Comparison of ENCODE assay signal across 9 cellular contexts in the genomic region with DNA sequence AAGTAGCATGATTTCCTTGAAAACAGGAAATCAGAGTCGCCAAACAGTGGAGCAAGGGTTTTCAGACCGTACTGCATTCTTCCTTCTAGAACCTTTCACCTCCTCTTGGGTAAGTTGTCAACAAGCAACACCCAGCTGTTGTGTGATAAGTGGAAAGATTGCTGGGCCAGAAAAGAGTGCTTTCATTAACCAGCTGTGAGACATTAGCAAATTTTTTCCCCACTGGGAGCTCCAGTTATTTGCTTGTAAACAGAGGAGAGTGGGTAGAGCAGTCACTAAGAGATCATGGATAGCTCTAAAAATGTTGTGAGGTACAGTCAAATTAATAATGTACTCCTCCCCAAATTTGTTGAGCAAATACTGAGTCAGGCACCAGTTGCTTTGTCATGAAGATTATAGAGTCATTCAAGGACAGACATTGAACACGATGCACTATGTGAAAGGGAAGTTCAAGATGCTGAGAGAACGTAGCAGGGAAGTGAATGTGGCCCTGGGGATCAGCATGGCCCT. TPM values are rescaled to one million over a fixed set of nuclear protein-coding genes. Genes with fewer than 3 reads are reported as not detected.
DNase-seq lines count a peak whose midpoint lies in the region; ATAC-seq, FAIRE-seq and TF ChIP-seq lines count a peak whose summit lies in the region.
"Had no signal": no experiment of that assay in that cellular context is flagged by ENCODE, and none has a peak within 500 bp of the region (broad histone marks: within the 10 kb centered on the region; RNA-seq: fewer than 3 reads in every experiment).

No MANE protein-coding gene starts in this region.

- H3K27me3 ChIP-seq in adipocyte (replicated peaks; ENCODE audit: control insufficient read depth, insufficient read depth, low read length): no peaks in the 10 kb centered on the region
- no peaks in the 10 kb centered on the region for H3K27me3 ChIP-seq in CD8-positive, alpha-beta T cell (ENCODE audit: insufficient read depth, low read length)

- peak; percentile 38 for FAIRE-seq in GM18507 (lab: Jason Lieb, UNC)

- H3K4me1 Mint-ChIP-seq in naive B cell (peaks cover 45 to 59% (median 52%) of the 10 kb centered on the region in 3 donors), osteocyte (ENCODE audit: unreplicated experiment) (no peaks in the 10 kb centered on the region)
- H3K4me1 Mint-ChIP-seq in CD8-positive, alpha-beta T cell (ENCODE audit: low read depth): no peaks in the 10 kb centered on the region
- no peaks in the 10 kb centered on the region for H3K4me1 Mint-ChIP-seq in activated CD4-positive, alpha-beta T cell treated with anti-CD3 and anti-CD28 coated beads, Interleukin-2, amount 10 ng/mL, durations not matched to agents 24 days and 14 days

- H3K27ac Mint-ChIP-seq in naive B cell (peak overlapping the region; percentile 83 to 97 (median 94)), osteocyte (ENCODE audit: unreplicated experiment) (no peak overlapping the region)
- no peak overlapping the region for H3K27ac Mint-ChIP-seq in CD8-positive, alpha-beta T cell
- no peak overlapping the region for H3K27ac Mint-ChIP-seq in activated CD4-positive, alpha-beta T cell treated with anti-CD3 and anti-CD28 coated beads, Interleukin-2, amount 10 ng/mL, durations not matched to agents 24 days and 14 days

- peak overlapping the region; percentile 68 for H3K9ac ChIP-seq in adipocyte (ENCODE audit: low read length)

- CTCF ChIA-PET in CD8-positive, alpha-beta T cell (lab: Charles Lee): no interaction called here

- H3K4me1 ChIP-seq in adipocyte (ENCODE audit: control insufficient read depth, insufficient read depth, low read length): peaks cover 54% of the 10 kb centered on the region
- H3K4me1 ChIP-seq in CD8-positive, alpha-beta T cell (ENCODE audit: insufficient read depth, low read length): no peaks in the 10 kb centered on the region

- no peak overlapping the region for H3K27ac ChIP-seq in CD8-positive, alpha-beta T cell (ENCODE audit: low read depth, low read length)

- no peaks in the 10 kb centered on the region for H3K36me3 ChIP-seq in adipocyte (ENCODE audit: control insufficient read depth, insufficient read depth, low read length, severe bottlenecking)
- no peaks in the 10 kb centered on the region for H3K36me3 ChIP-seq in CD8-positive, alpha-beta T cell (ENCODE audit: insufficient read depth, low read length)

- POLR2A ChIA-PET in CD8-positive, alpha-beta T cell (lab: Charles Lee): no interaction called here

- no peaks in the 10 kb centered on the region for H3K36me3 Mint-ChIP-seq in naive B cell
- H3K36me3 Mint-ChIP-seq in CD8-positive, alpha-beta T cell: no peaks in the 10 kb centered on the region
- no peaks in the 10 kb centered on the region for H3K36me3 Mint-ChIP-seq in activated CD4-positive, alpha-beta T cell treated with anti-CD3 and anti-CD28 coated beads, Interleukin-2, amount 10 ng/mL, durations not matched to agents 24 days and 14 days (ENCODE audit: low read depth)
- no peaks in the 10 kb centered on the region for H3K36me3 Mint-ChIP-seq in osteocyte (ENCODE audit: unreplicated experiment)

- H3K4me3 ChIP-seq in adipocyte (ENCODE audit: low read length): peak overlapping the region; percentile 58
- H3K4me3 ChIP-seq in CD8-positive, alpha-beta T cell (ENCODE audit: low read depth, low read length): no peak overlapping the region
- H3K4me3 ChIP-seq: K562 had no signal

- no peaks in the 10 kb centered on the region for H3K9me3 ChIP-seq in adipocyte (ENCODE audit: control insufficient read depth, low read length)
- no peaks in the 10 kb centered on the region for H3K9me3 ChIP-seq in CD8-positive, alpha-beta T cell (ENCODE audit: low read length)

- TF ChIP-seq CTCF in CD8-positive, alpha-beta T cell (IDR thresholded peaks at IDR 0.05): no peak
- TF ChIP-seq CTCF in osteocyte (IDR thresholded peaks at IDR 0.05): no peak

- ATAC-seq in HG02852 (IDR thresholded peaks at IDR 0.05; ENCODE audit: unreplicated experiment) (peak; percentile 49), naive B cell (ENCODE audit: low read depth in 2 of 2) (peak; percentile 44 to 46)
- no peak for ATAC-seq in CD8-positive, alpha-beta T cell
- ATAC-seq: K562 had no signal

- no peak for DNase-seq in GM18507 (ENCODE audit: extremely low spot score, insufficient read length, low read depth)
- no peak for DNase-seq in adipocyte (ENCODE audit: low read depth)
- DNase-seq in naive B cell: no peak
- no peak for DNase-seq in NCI-H1694 (lab: John Stamatoyannopoulos, UW)
- no peak for DNase-seq in CD8-positive, alpha-beta T cell
- DNase-seq in activated CD4-positive, alpha-beta T cell treated with anti-CD3 and anti-CD28 coated beads, Interleukin-2, amount 10 ng/mL, durations not matched to agents 24 days and 14 days: no peak
- DNase-seq in osteocyte (ENCODE audit: extremely low spot score, unreplicated experiment): no peak

- H3K9me3 Mint-ChIP-seq in naive B cell: peaks cover 0 to 5% (median 0%) of the 10 kb centered on the region in 7 donors
- no peaks in the 10 kb centered on the region for H3K9me3 Mint-ChIP-seq in CD8-positive, alpha-beta T cell
- no peaks in the 10 kb centered on the region for H3K9me3 Mint-ChIP-seq in activated CD4-positive, alpha-beta T cell treated with anti-CD3 and anti-CD28 coated beads, Interleukin-2, amount 10 ng/mL, durations not matched to agents 24 days and 14 days
- no peaks in the 10 kb centered on the region for H3K9me3 Mint-ChIP-seq in osteocyte (ENCODE audit: unreplicated experiment)

- H3K27me3 Mint-ChIP-seq in naive B cell (no peaks in the 10 kb centered on the region), osteocyte (ENCODE audit: unreplicated experiment) (peaks cover 28% of the 10 kb centered on the region)
- H3K27me3 Mint-ChIP-seq in CD8-positive, alpha-beta T cell (ENCODE audit: low read depth): peaks cover 3% of the 10 kb centered on the region
- peaks cover 14% of the 10 kb centered on the region for H3K27me3 Mint-ChIP-seq in activated CD4-positive, alpha-beta T cell treated with anti-CD3 and anti-CD28 coated beads, Interleukin-2, amount 10 ng/mL, durations not matched to agents 24 days and 14 days

- intact Hi-C loops in CD8-positive, alpha-beta T cell (cut with DNase I, micrococcal nuclease): no loop called here
- intact Hi-C loops in activated CD4-positive, alpha-beta T cell treated with anti-CD3 and anti-CD28 coated beads, Interleukin-2, amount 10 ng/mL, durations not matched to agents 24 days and 14 days (cut with micrococcal nuclease): no loop called here

- H3K4me3 Mint-ChIP-seq in naive B cell (peak overlapping the region in 5 of 8 donors; percentile 11 to 68 (median 62)), osteocyte (ENCODE audit: unreplicated experiment) (no peak overlapping the region)
- no peak overlapping the region for H3K4me3 Mint-ChIP-seq in CD8-positive, alpha-beta T cell
- no peak overlapping the region for H3K4me3 Mint-ChIP-seq in activated CD4-positive, alpha-beta T cell treated with anti-CD3 and anti-CD28 coated beads, Interleukin-2, amount 10 ng/mL, durations not matched to agents 24 days and 14 days

RNA-seq across cellular contexts. Expression of a gene that starts 11.7 kb away (rescaled TPM):
- 10 to 100 TPM; 40.6 to 96.5 (median 79.1) TPM for polyA plus RNA-seq in naive B cell (ENCODE audit: low read depth in 6 of 6)
- total RNA-seq in CD8-positive, alpha-beta T cell: under 1 TPM; 0.64 to 0.65 TPM
- not detected in 2 replicates for total RNA-seq in activated CD4-positive, alpha-beta T cell treated with anti-CD3 and anti-CD28 coated beads, Interleukin-2, amount 10 ng/mL, durations not matched to agents 24 days and 14 days
- total RNA-seq in osteocyte: not detected in 2 replicates
- polyA plus RNA-seq: K562 had no signal

RNA-seq across cellular contexts. Expression of a gene that starts 52.5 kb away (rescaled TPM):
- 10 to 100 TPM in 5 of 6 donors, 1 to 10 TPM in 1; 7.1 to 21.0 (median 12.9) TPM for polyA plus RNA-seq in naive B cell (ENCODE audit: low read depth in 6 of 6)
- total RNA-seq in CD8-positive, alpha-beta T cell: under 1 TPM; 0.68 to 0.97 TPM
- 0.17 and 0.47 TPM in 2 replicates for total RNA-seq in activated CD4-positive, alpha-beta T cell treated with anti-CD3 and anti-CD28 coated beads, Interleukin-2, amount 10 ng/mL, durations not matched to agents 24 days and 14 days
- total RNA-seq in osteocyte: 1.2 and 2.7 TPM in 2 replicates

Comparison
In these comparisons a context has a peak if more than half of its experiments do, and no peak if none do; other contexts are left out.
1. H3K27ac Mint-ChIP-seq: peak in naive B cell (6 of 6); none in CD8-positive, alpha-beta T cell (single experiment), activated CD4-positive, alpha-beta T cell treated with anti-CD3 and anti-CD28 coated beads, Interleukin-2, amount 10 ng/mL, durations not matched to agents 24 days and 14 days (single experiment) and osteocyte (single experiment).
2. H3K4me3 Mint-ChIP-seq: peak in naive B cell (5 of 8); none in CD8-positive, alpha-beta T cell (single experiment), activated CD4-positive, alpha-beta T cell treated with anti-CD3 and anti-CD28 coated beads, Interleukin-2, amount 10 ng/mL, durations not matched to agents 24 days and 14 days (single experiment) and osteocyte (single experiment).